In genomic region chr7:43647772-43648643, GRCh38 we compare ENCODE assay signal across 8 cellular contexts.
A peak's percentile ranks its signal among the peaks of the same experiment; 100 is the strongest.
DNase-seq lines count a peak whose midpoint lies in the region; ATAC-seq lines count a peak whose summit lies in the region.

No MANE protein-coding gene starts in this region.

- no peaks in the 10 kb centered on the region for H3K9me3 Mint-ChIP-seq in T-helper 2 cell treated with Interferon-gamma antibody and Interleukin-4, amounts not matched to agents 5 μg/mL and 100 μg/mL, for 36 hours

- H3K4me3 Mint-ChIP-seq in T-helper 2 cell treated with Interferon-gamma antibody and Interleukin-4, amounts not matched to agents 5 μg/mL and 100 μg/mL, for 36 hours, result peak overlapping the region; percentile 82

- H3K4me1 Mint-ChIP-seq in T-helper 2 cell treated with Interferon-gamma antibody and Interleukin-4, amounts not matched to agents 5 μg/mL and 100 μg/mL, for 36 hours (ENCODE audit: low read depth), result peaks cover 80% of the 10 kb centered on the region

- intact Hi-C loops in left colon (cut with DNase I, micrococcal nuclease), result no loop called here

- H3K36me3 Mint-ChIP-seq in T-helper 2 cell treated with Interferon-gamma antibody and Interleukin-4, amounts not matched to agents 5 μg/mL and 100 μg/mL, for 36 hours (ENCODE audit: low read depth), result peaks cover 52% of the 10 kb centered on the region

- peak overlapping the region; percentile 92 for H3K27ac Mint-ChIP-seq in T-helper 2 cell treated with Interferon-gamma antibody and Interleukin-4, amounts not matched to agents 5 μg/mL and 100 μg/mL, for 36 hours

- H3K27me3 Mint-ChIP-seq in T-helper 2 cell treated with Interferon-gamma antibody and Interleukin-4, amounts not matched to agents 5 μg/mL and 100 μg/mL, for 36 hours (ENCODE audit: low read depth), result no peaks in the 10 kb centered on the region

- DNase-seq in DMS 273 treated with DMSO at 0.1 percent for 48 hours (lab: John Stamatoyannopoulos, UW), result peak; percentile 56
- DNase-seq in M059J (ENCODE audit: low read depth), result peak; percentile 99
- DNase-seq in T-helper 2 cell treated with Interferon-gamma antibody and Interleukin-4, amounts not matched to agents 5 μg/mL and 100 μg/mL, for 36 hours (ENCODE audit: low spot score), result peak; percentile 61
- peak; percentile 78 for DNase-seq in cerebellum (ENCODE audit: low spot score)
- DNase-seq in left colon, result peak; percentile 42 to 50
- DNase-seq in stimulated activated CD4-positive, alpha-beta T cell treated with anti-CD3 and anti-CD28 coated beads, Interleukin-4, amount 100 ng/mL, for 1 hour, result peak; percentile 31

- peak; percentile 14 for ATAC-seq in GM21723 (IDR thresholded peaks at IDR 0.05; ENCODE audit: unreplicated experiment)
- peak; percentile 76 for ATAC-seq in left colon
- ATAC-seq in HG03139 (IDR thresholded peaks at IDR 0.05; ENCODE audit: unreplicated experiment), result no peak

Comparison
In these comparisons a context has a peak if more than half of its experiments do, and no peak if none do; other contexts are left out.
1. DNase-seq: peak in every context shown above with its lines; median percentile 99 in M059J; 78 in cerebellum; 61 in T-helper 2 cell treated with Interferon-gamma antibody and Interleukin-4, amounts not matched to agents 5 μg/mL and 100 μg/mL, for 36 hours; 56 in DMS 273 treated with DMSO at 0.1 percent for 48 hours; 46 in left colon; 31 in stimulated activated CD4-positive, alpha-beta T cell treated with anti-CD3 and anti-CD28 coated beads, Interleukin-4, amount 100 ng/mL, for 1 hour.